20 cellular contexts compared by ENCODE assay signal in genomic region chr21:45011426-45011825, GRCh38.
DNase-seq lines count a peak whose midpoint lies in the region; ATAC-seq, FAIRE-seq and TF ChIP-seq lines count a peak whose summit lies in the region.
"Had no signal": no experiment of that assay in that cellular context is flagged by ENCODE, and none has a peak within 500 bp of the region (broad histone marks: within the 10 kb centered on the region; RNA-seq: fewer than 3 reads in every experiment).

No MANE protein-coding gene starts in this region.

- no peak for FAIRE-seq in RCC 7860 (lab: Jason Lieb, UNC)

- peak overlapping the region; percentile 17; the same call in 1 of the 2 replicates for H3K23ac ChIP-seq in IMR-90 (ENCODE audit: low read depth, low read length)

- peaks cover 30% of the 10 kb centered on the region for H3K9me3 Mint-ChIP-seq in nephron progenitor cell
- H3K9me3 Mint-ChIP-seq: activated CD4-positive, alpha-beta memory T cell treated with anti-CD3 and anti-CD28 coated beads, Interleukin-2, amount 10 ng/mL, durations not matched to agents 7 days and 5 days had no signal

- H2BK15ac ChIP-seq in IMR-90 (ENCODE audit: low read depth, low read length): peak overlapping the region; percentile 87; the same call in 2 of the 3 replicates

- DNase-seq in BE2C (peak; percentile 4), IMR-90 (no peak), epithelial cell of prostate (ENCODE audit: low read depth, low spot score) (no peak), mucosa of descending colon (peak in 2 of 3 donors; percentile 9 to 36), RCC 7860 (ENCODE audit: low spot score) (no peak), germinal center (ENCODE audit: low spot score) (no peak), nephron progenitor cell (no peak)
- no peak for DNase-seq in activated CD8-positive, alpha-beta memory T cell treated with anti-CD3 and anti-CD28 coated beads for 24 hours
- DNase-seq: activated CD4-positive, alpha-beta memory T cell treated with anti-CD3 and anti-CD28 coated beads, Interleukin-2, amount 10 ng/mL, durations not matched to agents 7 days and 5 days; cerebellar nuclear complex; COR-L47; DND-41; Kasumi-1; NCI-H1694 treated with DMSO at 0.1 percent for 48 hours; NCI-H2171 treated with DMSO at 0.1 percent for 48 hours; NCI-H526; stimulated activated CD4-positive, alpha-beta T cell treated with anti-CD3 and anti-CD28 coated beads, Interleukin-12 subunit alpha, Interleukin-12 subunit beta, amount 100 ng/mL, for 4 hours; stimulated activated CD4-positive, alpha-beta T cell treated with anti-CD3 and anti-CD28 coated beads, Interleukin-4, amount 100 ng/mL, for 4 hours had no signal

- H4K5ac ChIP-seq in IMR-90 (ENCODE audit: low read depth, low read length): peak overlapping the region; percentile 32; the same call in 1 of the 2 replicates

- ATAC-seq in IMR-90 (ENCODE audit: low read depth): no peak
- no peak for ATAC-seq in mucosa of descending colon

- H3K4me3 ChIP-seq in BE2C (ENCODE audit: low read depth, low read length): no peak overlapping the region
- no peak overlapping the region for H3K4me3 ChIP-seq in IMR-90 (ENCODE audit: insufficient read depth, low read depth, low read length)
- H3K4me3 ChIP-seq in mucosa of descending colon: no peak overlapping the region
- H3K4me3 ChIP-seq: left lung had no signal

- POLR2A ChIA-PET in IMR-90 (lab: Charles Lee; ENCODE audit: unreplicated experiment): no interaction called here

- WGBS in IMR-90 (ENCODE audit: extremely low coverage in 2 of 2, insufficient read length in 1 of 2), 2 experiments: 98% methylated on average over 8 of the region's 18 CpGs; no CpG with 5 or more reads in 1 of the 2 experiments

- H3K27ac ChIP-seq in IMR-90 (ENCODE audit: insufficient read depth, low read length): peak overlapping the region; percentile 80; the same call in 1 of the 2 replicates
- peak overlapping the region; percentile 93 for H3K27ac ChIP-seq in epithelial cell of prostate
- H3K27ac ChIP-seq: left lung had no signal

- H3K9me3 ChIP-seq in BE2C (no peaks in the 10 kb centered on the region), IMR-90 (ENCODE audit: control insufficient read depth, insufficient read depth, low read length) (peaks cover 5% of the 10 kb centered on the region), mucosa of descending colon (no peaks in the 10 kb centered on the region)
- H3K9me3 ChIP-seq: left lung had no signal

- H4K20me1 ChIP-seq in IMR-90 (ENCODE audit: insufficient read depth, low read length): no peaks in the 10 kb centered on the region

- peak overlapping the region; percentile 100 for H2AK5ac ChIP-seq in IMR-90 (ENCODE audit: low read depth, low read length)

- H3K4me3 Mint-ChIP-seq in nephron progenitor cell: no peak overlapping the region
- H3K4me3 Mint-ChIP-seq: activated CD4-positive, alpha-beta memory T cell treated with anti-CD3 and anti-CD28 coated beads, Interleukin-2, amount 10 ng/mL, durations not matched to agents 7 days and 5 days; stimulated activated naive CD8-positive, alpha-beta T cell treated with anti-CD3 and anti-CD28 coated beads, Interleukin-15, Interleukin-2, amounts not matched to agents 100 ng/mL and 50 ng/mL, for 24 hours had no signal

- peak overlapping the region; percentile 99 for H2BK20ac ChIP-seq in IMR-90 (ENCODE audit: low read depth, low read length)

- peaks cover 37% of the 10 kb centered on the region for H3K27me3 Mint-ChIP-seq in nephron progenitor cell (ENCODE audit: low read depth, poor library complexity)

- H2AK9ac ChIP-seq in IMR-90 (replicated peaks; ENCODE audit: low read depth, low read length, poor library complexity): peak overlapping the region; percentile 89

- H3K27me3 ChIP-seq in BE2C (no peaks in the 10 kb centered on the region), IMR-90 (ENCODE audit: control insufficient read depth, insufficient read depth, low read length) (no peaks in the 10 kb centered on the region)

- no peak overlapping the region for H3K56ac ChIP-seq in IMR-90 (ENCODE audit: extremely low read depth, insufficient read depth, low read length)

- peak overlapping the region; percentile 90 for H2BK5ac ChIP-seq in IMR-90 (ENCODE audit: low read depth, low read length, poor library complexity, severe bottlenecking)

- peaks cover 15% of the 10 kb centered on the region for H3K9me1 ChIP-seq in IMR-90 (ENCODE audit: insufficient read depth, low read length)

- H3K4me2 ChIP-seq in IMR-90 (ENCODE audit: low read depth, low read length): no peak overlapping the region

- TF ChIP-seq RAD21 in IMR-90 (IDR thresholded peaks at IDR 0.05; ENCODE audit: low read length): no peak

- H3K36me3 ChIP-seq in BE2C: no peaks in the 10 kb centered on the region
- H3K36me3 ChIP-seq in IMR-90 (ENCODE audit: control insufficient read depth, insufficient read depth, low read length): no peaks in the 10 kb centered on the region
- H3K36me3 ChIP-seq in mucosa of descending colon (ENCODE audit: low read depth): no peaks in the 10 kb centered on the region
- H3K36me3 ChIP-seq: left lung had no signal

- H3K18ac ChIP-seq in IMR-90 (ENCODE audit: low read depth, low read length): peak overlapping the region; percentile 12

- TF ChIP-seq POLR2A in IMR-90 (IDR thresholded peaks at IDR 0.05; ENCODE audit: low read depth, low read length): no peak

- H2AFZ ChIP-seq in IMR-90 (replicated peaks; ENCODE audit: low read length, poor library complexity): no peak overlapping the region

- no peak for TF ChIP-seq CTCF in BE2C (IDR thresholded peaks at IDR 0.05; ENCODE audit: low read depth, low read length)
- no peak for TF ChIP-seq CTCF in IMR-90 (conservative IDR thresholded peaks at IDR 0.05; ENCODE audit: low read depth, low read length)
- no peak for TF ChIP-seq CTCF in mucosa of descending colon (IDR thresholded peaks at IDR 0.05)
- no peak for TF ChIP-seq CTCF in nephron progenitor cell (IDR thresholded peaks at IDR 0.05)

- H2BK120ac ChIP-seq in IMR-90 (ENCODE audit: low read depth, low read length): peak overlapping the region; percentile 100

- BruUV-seq in IMR-90 (replicated peaks; lab: Mats Ljungman, UMichigan): no TSS peak

- peaks cover 2 to 17% of the 10 kb centered on the region in 2 experiments; a peak in 2 of 4 replicates for H3K79me1 ChIP-seq in IMR-90 (ENCODE audit: low read depth in 1 of 2, low read length in 2 of 2)

- H3K36me3 Mint-ChIP-seq in nephron progenitor cell (ENCODE audit: low read depth): no peaks in the 10 kb centered on the region

- peak overlapping the region; percentile 92 for H3K14ac ChIP-seq in IMR-90 (replicated peaks; ENCODE audit: low read depth, low read length)

- peak overlapping the region; percentile 100 for H4K91ac ChIP-seq in IMR-90 (ENCODE audit: insufficient read depth, low read depth, low read length)

- no peaks in the 10 kb centered on the region for H3K4me1 ChIP-seq in BE2C
- H3K4me1 ChIP-seq in IMR-90 (ENCODE audit: control insufficient read depth, insufficient read depth, low read length): peaks cover 22% of the 10 kb centered on the region
- H3K4me1 ChIP-seq in mucosa of descending colon (ENCODE audit: low read depth): no peaks in the 10 kb centered on the region

- CTCF ChIA-PET in IMR-90 (lab: Yijun Ruan, JAX): no interaction called here

- H3K4ac ChIP-seq in IMR-90 (ENCODE audit: low read depth, low read length): peak overlapping the region; percentile 99

- intact Hi-C loops in IMR-90 (cut with micrococcal nuclease) (no loop called here), mucosa of descending colon (cut with DNase I, micrococcal nuclease) (no loop called here)

- H4K8ac ChIP-seq in IMR-90 (ENCODE audit: low read depth in 2 of 2, low read length in 2 of 2): peak overlapping the region; percentile 96 to 97

- no peak overlapping the region for H3K9ac ChIP-seq in IMR-90 (ENCODE audit: low read depth, low read length)

- H3K27ac Mint-ChIP-seq in nephron progenitor cell: no peak overlapping the region
- H3K27ac Mint-ChIP-seq: activated CD4-positive, alpha-beta memory T cell treated with anti-CD3 and anti-CD28 coated beads, Interleukin-2, amount 10 ng/mL, durations not matched to agents 7 days and 5 days; stimulated activated naive CD8-positive, alpha-beta T cell treated with anti-CD3 and anti-CD28 coated beads, Interleukin-15, Interleukin-2, amounts not matched to agents 100 ng/mL and 50 ng/mL, for 24 hours had no signal

- in situ Hi-C loops in IMR-90 (cut with MboI; ENCODE audit: low sequenced_read_pairs): no loop called here

- dilution Hi-C loops in IMR-90 (cut with HindIII; ENCODE audit: low sequenced_read_pairs, unreplicated experiment): no loop called here

- H3K4me1 Mint-ChIP-seq in nephron progenitor cell: peaks cover 63% of the 10 kb centered on the region
- H3K4me1 Mint-ChIP-seq: activated CD4-positive, alpha-beta memory T cell treated with anti-CD3 and anti-CD28 coated beads, Interleukin-2, amount 10 ng/mL, durations not matched to agents 7 days and 5 days had no signal

TF ChIP-seq in IMR-90, 13 proteins besides CTCF, POLR2A, EP300 and RAD21:
- TF ChIP-seq SMC3 (IDR thresholded peaks at IDR 0.05; ENCODE audit: low read depth, low read length) (no peak), USF2 (IDR thresholded peaks at IDR 0.05; ENCODE audit: low read depth, low read length) (no peak)

Comparison
In these comparisons a context has a peak if more than half of its experiments do, and no peak if none do; other contexts are left out.
1. DNase-seq: peak in BE2C (single experiment) and mucosa of descending colon (2 of 3); none in IMR-90 (single experiment), epithelial cell of prostate (single experiment), RCC 7860 (single experiment), germinal center (single experiment), nephron progenitor cell (single experiment) and activated CD8-positive, alpha-beta memory T cell treated with anti-CD3 and anti-CD28 coated beads for 24 hours (single experiment).